8 cellular contexts compared by ENCODE assay signal in the genomic region with DNA sequence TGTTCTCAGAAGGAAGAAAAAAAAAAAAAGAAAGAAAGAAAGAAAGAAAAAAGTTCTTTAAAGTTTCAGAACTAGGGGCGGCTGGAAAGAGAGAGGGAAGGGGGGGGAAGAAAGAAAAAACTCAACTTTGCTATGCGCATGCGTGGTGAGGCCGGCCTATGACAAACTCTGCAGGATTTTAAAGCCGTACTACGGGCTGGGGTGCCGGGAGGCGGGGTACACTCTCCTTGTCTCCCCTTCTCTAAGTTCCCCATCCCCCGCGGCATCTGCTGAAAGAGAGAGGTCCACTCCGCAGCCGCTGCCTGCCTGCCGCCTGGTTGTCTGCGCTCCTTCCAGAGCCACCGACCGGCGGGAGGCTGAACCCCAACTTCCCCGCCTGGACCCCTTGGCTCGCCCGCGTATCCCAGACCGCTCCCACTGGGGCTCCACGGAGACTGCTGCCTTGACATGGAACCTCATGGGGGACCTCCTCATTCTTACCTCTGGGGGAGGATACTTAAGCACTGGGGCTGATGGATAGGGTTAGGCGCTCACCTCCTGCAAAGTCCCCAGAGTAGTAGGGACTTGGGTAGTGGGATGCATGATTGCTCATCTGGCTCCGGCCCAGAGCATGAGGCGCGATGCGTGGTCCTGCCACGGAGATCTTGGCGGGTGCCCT. TPM values are rescaled to one million over a fixed set of nuclear protein-coding genes. Genes with fewer than 3 reads are reported as not detected.
DNase-seq lines count a peak whose midpoint lies in the region; ATAC-seq and TF ChIP-seq lines count a peak whose summit lies in the region.

No MANE protein-coding gene starts in this region.

- peak overlapping the region; percentile 98 for H3K4me2 ChIP-seq in OCI-LY3 (ENCODE audit: low read length)

- no peaks in the 10 kb centered on the region for H3K9me3 Mint-ChIP-seq in activated CD4-positive, alpha-beta T cell treated with anti-CD3 and anti-CD28 coated beads for 36 hours (ENCODE audit: low read depth)

- TF ChIP-seq CTCF in OCI-LY3 (IDR thresholded peaks at IDR 0.05; ENCODE audit: low read depth, low read length) = no peak

- CTCF ChIA-PET in activated CD4-positive, alpha-beta T cell treated with anti-CD3 and anti-CD28 coated beads for 36 hours (lab: Charles Lee) = interaction anchor here (0.5 to 0.8 kb wide), 2 partner anchors 246 to 1520 kb away, joined by 3 read pairs; no protein-coding TSS in a partner anchor

- peak overlapping the region; percentile 84 for H3K4me3 ChIP-seq in OCI-LY3 (ENCODE audit: low read length)

- POLR2A ChIA-PET in activated CD4-positive, alpha-beta T cell treated with anti-CD3 and anti-CD28 coated beads for 36 hours (lab: Charles Lee) = no interaction called here

- H3K27ac ChIP-seq in OCI-LY3 (ENCODE audit: low read length) = no peak overlapping the region
- H3K27ac ChIP-seq in substantia nigra (ENCODE audit: low read depth, low read length, poor library complexity, severe bottlenecking) = no peak overlapping the region

- no peaks in the 10 kb centered on the region for H3K79me2 ChIP-seq in OCI-LY3 (ENCODE audit: low read length)

- peaks cover 30% of the 10 kb centered on the region for H3K4me1 Mint-ChIP-seq in activated CD4-positive, alpha-beta T cell treated with anti-CD3 and anti-CD28 coated beads for 36 hours

- H3K4me3 Mint-ChIP-seq in activated CD4-positive, alpha-beta T cell treated with anti-CD3 and anti-CD28 coated beads for 36 hours = peak overlapping the region; percentile 44

- H4K20me1 ChIP-seq in OCI-LY3 (ENCODE audit: insufficient read depth, low read length) = no peaks in the 10 kb centered on the region

- H3K36me3 Mint-ChIP-seq in activated CD4-positive, alpha-beta T cell treated with anti-CD3 and anti-CD28 coated beads for 36 hours (ENCODE audit: low read depth) = no peaks in the 10 kb centered on the region

- peaks cover 15% of the 10 kb centered on the region for H3K27me3 ChIP-seq in OCI-LY3 (ENCODE audit: low read depth, low read length)

- peaks cover 9% of the 10 kb centered on the region; the same call in 1 of the 2 replicates for H3K4me1 ChIP-seq in OCI-LY3 (ENCODE audit: low read length)

- no peaks in the 10 kb centered on the region; the same call in 1 of the 2 replicates for H3K9me3 ChIP-seq in OCI-LY3 (ENCODE audit: insufficient read depth, low read length)

- H2AFZ ChIP-seq in OCI-LY3 (ENCODE audit: low read depth, low read length) = peak overlapping the region; percentile 97

- peak; percentile 31 for ATAC-seq in activated CD4-positive, alpha-beta T cell treated with anti-CD3 and anti-CD28 coated beads for 36 hours
- ATAC-seq in left lobe of liver = peak; percentile 48

- no peak overlapping the region for H3K27ac Mint-ChIP-seq in activated CD4-positive, alpha-beta T cell treated with anti-CD3 and anti-CD28 coated beads for 36 hours

- peak; percentile 56 for DNase-seq in activated CD4-positive, alpha-beta T cell treated with anti-CD3 and anti-CD28 coated beads for 36 hours
- no peak for DNase-seq in activated CD4-positive, alpha-beta T cell treated with anti-CD3 and anti-CD28 coated beads, Interleukin-2, amount 50 U/mL, for 1 hour
- DNase-seq in dedifferentiated amniotic fluid mesenchymal stem cell (ENCODE audit: extremely low spot score) (peak; percentile 89), left lobe of liver (ENCODE audit: low spot score) (peak; percentile 68), substantia nigra (lab: John Stamatoyannopoulos, UW) (peak in 41 of 49 donors; percentile 13 to 75 (median 39)), HPDE6-E6E7 (ENCODE audit: extremely low spot score) (no peak), NCI-H526 treated with DMSO at 0.1 percent for 48 hours (lab: John Stamatoyannopoulos, UW) (no peak)

- peak overlapping the region; percentile 56 for H3K9ac ChIP-seq in OCI-LY3 (ENCODE audit: low read length)

- intact Hi-C loops in activated CD4-positive, alpha-beta T cell treated with anti-CD3 and anti-CD28 coated beads for 36 hours (cut with DNase I, micrococcal nuclease) = loop anchor here (5.0 to 10.0 kb wide), 6 partner anchors 234 to 1061 kb away; no protein-coding TSS in a partner anchor

- peaks cover 58% of the 10 kb centered on the region for H3K27me3 Mint-ChIP-seq in activated CD4-positive, alpha-beta T cell treated with anti-CD3 and anti-CD28 coated beads for 36 hours

- no peaks in the 10 kb centered on the region for H3K36me3 ChIP-seq in OCI-LY3 (replicated peaks; ENCODE audit: low read depth, low read length)

RNA-seq across cellular contexts. Expression of a gene that starts 1.4 kb away (rescaled TPM):
- total RNA-seq in activated CD4-positive, alpha-beta T cell treated with anti-CD3 and anti-CD28 coated beads for 36 hours = not detected
- total RNA-seq in left lobe of liver = 4.3 TPM

Comparison
In these comparisons a context has a peak if more than half of its experiments do, and no peak if none do; other contexts are left out.
1. DNase-seq: peak in activated CD4-positive, alpha-beta T cell treated with anti-CD3 and anti-CD28 coated beads for 36 hours (single experiment), dedifferentiated amniotic fluid mesenchymal stem cell (single experiment), left lobe of liver (single experiment) and substantia nigra (41 of 49); none in activated CD4-positive, alpha-beta T cell treated with anti-CD3 and anti-CD28 coated beads, Interleukin-2, amount 50 U/mL, for 1 hour (single experiment), HPDE6-E6E7 (single experiment) and NCI-H526 treated with DMSO at 0.1 percent for 48 hours (single experiment).